Comparison of ENCODE assay signal across 22 cellular contexts in genomic region chr7:131927770-131928169, GRCh38.
DNase-seq lines count a peak whose midpoint lies in the region; ATAC-seq, FAIRE-seq and TF ChIP-seq lines count a peak whose summit lies in the region.
"Had no signal": no experiment of that assay in that cellular context is flagged by ENCODE, and none has a peak within 500 bp of the region (broad histone marks: within the 10 kb centered on the region; RNA-seq: fewer than 3 reads in every experiment).

No MANE protein-coding gene starts in this region.

- no peaks in the 10 kb centered on the region for H3K23me2 ChIP-seq in H1 (ENCODE audit: low read depth, low read length)

- H2AK5ac ChIP-seq in H1 (ENCODE audit: low read depth, low read length) = 0 out of 2 replicates have a peak overlapping the region, but pooled peaks have one; percentile 42

- H3K23ac ChIP-seq in H1 (ENCODE audit: insufficient read length) = no peak overlapping the region

- H3K9ac ChIP-seq in K562 (ENCODE audit: insufficient read depth in 1 of 2, low read depth in 2 of 2, low read length in 2 of 2) = no peak overlapping the region
- H3K9ac ChIP-seq in H1 (replicated peaks in 1 of 4; ENCODE audit: extremely low read depth in 1 of 4, low read depth in 3 of 4, low read length in 3 of 4) = no peak overlapping the region
- H3K9ac ChIP-seq in neural progenitor cell = no peak overlapping the region

- H3K79me1 ChIP-seq in H1 (ENCODE audit: low read depth, low read length) = no peaks in the 10 kb centered on the region

- POLR2A ChIA-PET in K562 (lab: Yijun Ruan, JAX) = no interaction called here
- POLR2A ChIA-PET in H1 (lab: Charles Lee; ENCODE audit: partially characterized antibody) = no interaction called here
- POLR2A ChIA-PET in naive thymus-derived CD4-positive, alpha-beta T cell (lab: Charles Lee) = no interaction called here

- peak overlapping the region; percentile 54 for H3K27ac Mint-ChIP-seq in neural progenitor cell
- H3K27ac Mint-ChIP-seq in naive thymus-derived CD4-positive, alpha-beta T cell = no peak overlapping the region
- H3K27ac Mint-ChIP-seq: HFFc6 had no signal

- H3K27ac ChIP-seq in K562 (ENCODE audit: extremely low read depth, low read depth, low read length) (no peak overlapping the region), H1 (ENCODE audit: low read depth, low read length) (no peak overlapping the region), neural progenitor cell (no peak overlapping the region), vagina (no peak overlapping the region)
- H3K27ac ChIP-seq in naive thymus-derived CD4-positive, alpha-beta T cell (ENCODE audit: low read depth, low read length) = no peak overlapping the region
- H3K27ac ChIP-seq: A549, C4-2B, HL-60 had no signal

- H2AFZ ChIP-seq in K562 (ENCODE audit: low read depth, low read length) (no peak overlapping the region), H1 (ENCODE audit: low read length) (no peak overlapping the region), neural progenitor cell (replicated peaks) (no peak overlapping the region)

- no peaks in the 10 kb centered on the region for H3K36me3 Mint-ChIP-seq in neural progenitor cell
- H3K36me3 Mint-ChIP-seq in naive thymus-derived CD4-positive, alpha-beta T cell = no peaks in the 10 kb centered on the region
- H3K36me3 Mint-ChIP-seq: CD4-positive, alpha-beta memory T cell had no signal

- H4K20me1 ChIP-seq in K562 (replicated peaks; ENCODE audit: control insufficient read depth, insufficient read depth, low read length) (no peaks in the 10 kb centered on the region), H1 (replicated peaks in 1 of 2; ENCODE audit: control insufficient read depth in 1 of 2, insufficient read depth in 2 of 2, low read length in 2 of 2) (peaks cover 0 to 2% of the 10 kb centered on the region in 2 experiments), neural progenitor cell (ENCODE audit: low read depth) (no peaks in the 10 kb centered on the region)

- no peak overlapping the region for H3K56ac ChIP-seq in H1 (replicated peaks; ENCODE audit: insufficient read length, low read depth, low read length)

- no peaks in the 10 kb centered on the region for H3F3A ChIP-seq in neural progenitor cell (ENCODE audit: low read depth)

- H4K5ac ChIP-seq in H1 (ENCODE audit: insufficient read length, low read depth, low read length) = no peak overlapping the region

- no peaks in the 10 kb centered on the region for H3K79me2 ChIP-seq in K562 (ENCODE audit: control insufficient read depth, insufficient read depth, low read length)
- no peaks in the 10 kb centered on the region for H3K79me2 ChIP-seq in H1 (ENCODE audit: control insufficient read depth in 1 of 2, insufficient read depth in 2 of 2, low read length in 2 of 2)
- H3K79me2 ChIP-seq in neural progenitor cell (ENCODE audit: low read depth) = no peaks in the 10 kb centered on the region

- TF ChIP-seq POLR2A in K562 (conservative IDR thresholded peaks at IDR 0.05) (no peak), H1 (IDR thresholded peaks at IDR 0.05; ENCODE audit: control extremely low read depth in 1 of 2, low read depth in 2 of 2, low read length in 2 of 2) (no peak), vagina (IDR thresholded peaks at IDR 0.05) (no peak)

- no peak overlapping the region for H4K8ac ChIP-seq in H1 (ENCODE audit: extremely low read depth, insufficient read depth, low read length)

- H3K27me3 Mint-ChIP-seq in neural progenitor cell (ENCODE audit: insufficient read depth, low read depth) = peaks cover 2% of the 10 kb centered on the region
- H3K27me3 Mint-ChIP-seq in naive thymus-derived CD4-positive, alpha-beta T cell = peaks cover 0 to 23% (median 9%) of the 10 kb centered on the region in 5 donors

- no peaks in the 10 kb centered on the region for H3K36me3 ChIP-seq in K562 (ENCODE audit: control insufficient read depth, insufficient read depth, low read length)
- H3K36me3 ChIP-seq in H1 (ENCODE audit: control insufficient read depth in 2 of 4, insufficient read depth in 4 of 4, low read length in 3 of 4) = no peaks in the 10 kb centered on the region
- H3K36me3 ChIP-seq in neural progenitor cell = no peaks in the 10 kb centered on the region
- no peaks in the 10 kb centered on the region for H3K36me3 ChIP-seq in vagina
- no peaks in the 10 kb centered on the region for H3K36me3 ChIP-seq in naive thymus-derived CD4-positive, alpha-beta T cell (ENCODE audit: control insufficient read depth in 2 of 3, insufficient read depth in 3 of 3, low read length in 3 of 3)
- H3K36me3 ChIP-seq: BE2C, HAP-1 had no signal

- H2BK12ac ChIP-seq in H1 (ENCODE audit: low read depth, low read length) = peak overlapping the region; percentile 78; the same call in 1 of the 2 replicates

- no peak for TF ChIP-seq RAD21 in K562 (CRISPR knock-in tag; conservative IDR thresholded peaks at IDR 0.05 in 1 of 2, IDR thresholded peaks at IDR 0.05 in 1 of 2)
- no peak for TF ChIP-seq RAD21 in H1 (IDR thresholded peaks at IDR 0.05 in 1 of 2, conservative IDR thresholded peaks at IDR 0.05 in 1 of 2; ENCODE audit: low read depth in 2 of 2, low read length in 2 of 2)

- no peaks in the 10 kb centered on the region for H3K9me3 Mint-ChIP-seq in neural progenitor cell
- H3K9me3 Mint-ChIP-seq in naive thymus-derived CD4-positive, alpha-beta T cell = peaks cover 0 to 8% (median 0%) of the 10 kb centered on the region in 11 donors
- H3K9me3 Mint-ChIP-seq: HFFc6 had no signal

- H4K91ac ChIP-seq in H1 (replicated peaks; ENCODE audit: insufficient read length, low read length) = peak overlapping the region; percentile 61

- no TSS peak for BruUV-seq in K562 (replicated peaks; lab: Mats Ljungman, UMichigan)

- peaks cover 7% of the 10 kb centered on the region for H3K4me1 Mint-ChIP-seq in neural progenitor cell
- H3K4me1 Mint-ChIP-seq in naive thymus-derived CD4-positive, alpha-beta T cell = peaks cover 0 to 3% (median 0%) of the 10 kb centered on the region in 7 donors
- H3K4me1 Mint-ChIP-seq: CD4-positive, alpha-beta memory T cell had no signal

- H2BK15ac ChIP-seq in H1 (ENCODE audit: low read length) = no peak overlapping the region

- TF ChIP-seq EP300 in K562 (IDR thresholded peaks at IDR 0.05; ENCODE audit: low read length) (no peak), H1 (IDR thresholded peaks at IDR 0.05; ENCODE audit: borderline replicate concordance in 1 of 2, low read depth in 2 of 2, low read length in 2 of 2) (no peak)

- in situ Hi-C loops in K562 (cut with MboI) = no loop called here

- H3K4ac ChIP-seq in H1 (replicated peaks; ENCODE audit: insufficient read length, low read depth, low read length) = no peak overlapping the region

- H3K4me3 Mint-ChIP-seq in neural progenitor cell = no peak overlapping the region
- H3K4me3 Mint-ChIP-seq in naive thymus-derived CD4-positive, alpha-beta T cell = no peak overlapping the region
- H3K4me3 Mint-ChIP-seq: CD4-positive, alpha-beta memory T cell; HFFc6 had no signal

- CTCF ChIA-PET in K562 (lab: Yijun Ruan, JAX; ENCODE audit: low intra/inter-chr PET ratio) (no interaction called here), H1 (lab: Charles Lee; ENCODE audit: partially characterized antibody) (no interaction called here)
- CTCF ChIA-PET in naive thymus-derived CD4-positive, alpha-beta T cell (lab: Charles Lee) = no interaction called here

- H3K4me1 ChIP-seq in K562 (replicated peaks in 1 of 2; ENCODE audit: control insufficient read depth in 2 of 2, insufficient read depth in 2 of 2, low read length in 2 of 2) (no peaks in the 10 kb centered on the region), H1 (replicated peaks in 1 of 4; ENCODE audit: control insufficient read depth in 3 of 4, insufficient read depth in 4 of 4, low read length in 3 of 4) (no peaks in the 10 kb centered on the region), neural progenitor cell (no peaks in the 10 kb centered on the region), vagina (no peaks in the 10 kb centered on the region)
- H3K4me1 ChIP-seq in naive thymus-derived CD4-positive, alpha-beta T cell (ENCODE audit: control insufficient read depth in 2 of 2, insufficient read depth in 2 of 2, low read length in 2 of 2) = no peaks in the 10 kb centered on the region
- H3K4me1 ChIP-seq: A549, BE2C, HAP-1 had no signal

- WGBS in K562 (ENCODE audit: insufficient coverage, low coverage, missing lambda C conversion rate) = 0% methylated on average over 8 of the region's 8 CpGs
- WGBS in H1 (ENCODE audit: extremely low coverage in 1 of 2, insufficient coverage in 1 of 2, insufficient read length in 1 of 2, insufficient replicate concordance in 2 of 2, low coverage in 1 of 2, low lambda C conversion rate in 2 of 2, missing lambda C conversion rate in 1 of 2), 2 experiments = 84% methylated on average over 8 of the region's 8 CpGs; no CpG with 5 or more reads in 1 of the 2 experiments

- H3K14ac ChIP-seq in H1 (ENCODE audit: insufficient read length) = no peak overlapping the region

- FAIRE-seq in K562 (lab: Jason Lieb, UNC) (no peak), H1 (lab: Jason Lieb, UNC) (no peak)
- FAIRE-seq: A549, D721Med, G401.6, GM12892 had no signal

- no peak overlapping the region for H2BK120ac ChIP-seq in H1 (replicated peaks; ENCODE audit: low read depth, low read length)

- H2BK20ac ChIP-seq in H1 (ENCODE audit: low read length) = no peak overlapping the region

- no peaks in the 10 kb centered on the region for H3K9me1 ChIP-seq in K562 (ENCODE audit: control insufficient read depth, insufficient read depth, low read length)

- H3K4me2 ChIP-seq in K562 (ENCODE audit: insufficient read depth, low read length) = no peak overlapping the region
- no peak overlapping the region for H3K4me2 ChIP-seq in H1 (ENCODE audit: insufficient read depth in 1 of 2, low read depth in 2 of 2, low read length in 2 of 2)
- H3K4me2 ChIP-seq in neural progenitor cell = no peak overlapping the region
- H3K4me2 ChIP-seq: A549 had no signal

- no peak overlapping the region for H3K18ac ChIP-seq in H1 (ENCODE audit: extremely low read depth, low read length)

- no peak for ATAC-seq in K562
- ATAC-seq in naive thymus-derived CD4-positive, alpha-beta T cell = no peak
- ATAC-seq: A549 had no signal

- H3K27me3 ChIP-seq in K562 (ENCODE audit: control insufficient read depth in 2 of 2, insufficient read depth in 2 of 2, low read length in 2 of 2) (peaks cover 0 to 5% of the 10 kb centered on the region in 2 experiments; a peak in 1 of 5 replicates), H1 (replicated peaks in 1 of 4; ENCODE audit: control insufficient read depth in 3 of 4, extremely low read depth in 1 of 4, insufficient read depth in 3 of 4, low read length in 3 of 4) (no peaks in the 10 kb centered on the region), neural progenitor cell (peaks cover 6% of the 10 kb centered on the region), vagina (no peaks in the 10 kb centered on the region)
- H3K27me3 ChIP-seq in naive thymus-derived CD4-positive, alpha-beta T cell (ENCODE audit: control insufficient read depth in 2 of 2, insufficient read depth in 2 of 2, low read length in 2 of 2) = no peaks in the 10 kb centered on the region

- no peak for TF ChIP-seq CTCF in K562 (IDR thresholded peaks at IDR 0.05 in 2 of 3, conservative IDR thresholded peaks at IDR 0.05 in 1 of 3; ENCODE audit: insufficient read depth in 2 of 3, low read depth in 1 of 3, low read length in 3 of 3)
- TF ChIP-seq CTCF in H1 (IDR thresholded peaks at IDR 0.05; ENCODE audit: control extremely low read depth in 1 of 3, insufficient read depth in 1 of 3, low read depth in 1 of 3, low read length in 3 of 3) = no peak
- TF ChIP-seq CTCF in neural progenitor cell (IDR thresholded peaks at IDR 0.05) = no peak
- TF ChIP-seq CTCF in vagina (IDR thresholded peaks at IDR 0.05) = no peak

- intact Hi-C loops in K562 (cut with micrococcal nuclease) (no loop called here), vagina (cut with DNase I) (no loop called here)
- intact Hi-C loops in naive thymus-derived CD4-positive, alpha-beta T cell (cut with micrococcal nuclease) = no loop called here

- H2BK5ac ChIP-seq in H1 (ENCODE audit: low read depth, low read length) = peak overlapping the region; percentile 55; the same call in 1 of the 2 replicates

- H3K9me3 ChIP-seq in K562 (replicated peaks; ENCODE audit: control insufficient read depth, insufficient read depth, low read depth, low read length) (no peaks in the 10 kb centered on the region), H1 (ENCODE audit: insufficient read depth in 2 of 2, low read depth in 1 of 2, low read length in 1 of 2) (no peaks in the 10 kb centered on the region), neural progenitor cell (ENCODE audit: low read depth) (no peaks in the 10 kb centered on the region), vagina (no peaks in the 10 kb centered on the region)
- H3K9me3 ChIP-seq in naive thymus-derived CD4-positive, alpha-beta T cell (ENCODE audit: control insufficient read depth in 2 of 3, low read length in 3 of 3) = no peaks in the 10 kb centered on the region
- H3K9me3 ChIP-seq: A549, BE2C, HAP-1 had no signal

- DNase-seq in K562 (ENCODE audit: extremely low read depth in 1 of 4, low spot score in 3 of 4) (no peak), H1 (ENCODE audit: low read depth in 1 of 2, low spot score in 2 of 2) (no peak), neural progenitor cell (ENCODE audit: low spot score) (no peak), vagina (ENCODE audit: extremely low spot score in 2 of 2) (peak; percentile 40 to 82), A172 (ENCODE audit: low spot score) (no peak), superior temporal gyrus (ENCODE audit: extremely low spot score) (no peak)
- DNase-seq in naive thymus-derived CD4-positive, alpha-beta T cell = no peak
- DNase-seq: BE2C; CD4-positive, alpha-beta memory T cell; COR-L47; DMS153; DMS79 treated with DMSO at 0.1 percent for 48 hours; EL; GOT3; HFFc6 had no signal

- H3K4me3 ChIP-seq in K562 (no peak overlapping the region), H1 (ENCODE audit: extremely low read depth in 1 of 4, insufficient read depth in 2 of 4, low read depth in 3 of 4, low read length in 4 of 4) (no peak overlapping the region), neural progenitor cell (no peak overlapping the region), vagina (no peak overlapping the region)
- no peak overlapping the region for H3K4me3 ChIP-seq in naive thymus-derived CD4-positive, alpha-beta T cell (ENCODE audit: low read length)
- H3K4me3 ChIP-seq: A549, HAP-1 had no signal

Comparison
In these comparisons a context has a peak if more than half of its experiments do, and no peak if none do; other contexts are left out.
1. DNase-seq: peak in vagina (2 of 2); none in K562 (0 of 4), H1 (0 of 2), neural progenitor cell (single experiment), A172 (single experiment), superior temporal gyrus (single experiment) and naive thymus-derived CD4-positive, alpha-beta T cell (0 of 9).
2. Of the 49 proteins assayed by ChIP-seq in both K562 and H1: peak only in K562: PHF8; only in H1: none; in both: none; in neither: 48.